13 cellular contexts compared by ENCODE assay signal in genomic region chr17:63647065-63647725, GRCh38. TPM values are rescaled to one million over a fixed set of nuclear protein-coding genes. Genes with fewer than 3 reads are reported as not detected.
DNase-seq lines count a peak whose midpoint lies in the region; FAIRE-seq and TF ChIP-seq lines count a peak whose summit lies in the region.
"Had no signal": no experiment of that assay in that cellular context is flagged by ENCODE, and none has a peak within 500 bp of the region (broad histone marks: within the 10 kb centered on the region; RNA-seq: fewer than 3 reads in every experiment).

No MANE protein-coding gene starts in this region.

- no peak overlapping the region for H3K9ac ChIP-seq in HUES48 (ENCODE audit: low read depth, low read length)

- H3K4me1 Mint-ChIP-seq in type B pancreatic cell (ENCODE audit: unreplicated experiment) = no peaks in the 10 kb centered on the region
- peaks cover 12% of the 10 kb centered on the region for H3K4me1 Mint-ChIP-seq in activated naive CD4-positive, alpha-beta T cell treated with anti-CD3 and anti-CD28 coated beads, Interleukin-2, amount 10 ng/mL, durations not matched to agents 7 days and 5 days

- CTCF ChIA-PET in activated naive CD4-positive, alpha-beta T cell treated with anti-CD3 and anti-CD28 coated beads, Interleukin-2, amount 10 ng/mL, durations not matched to agents 7 days and 5 days (lab: Charles Lee) = no interaction called here

- H3K9me3 ChIP-seq in HUES48 (ENCODE audit: control insufficient read depth, insufficient read depth, low read length) = no peaks in the 10 kb centered on the region
- H3K9me3 ChIP-seq: adrenal gland had no signal

- DNase-seq in AG20443 (ENCODE audit: low spot score) = peak; percentile 41
- peak; percentile 40 for DNase-seq in bronchial epithelial cell (ENCODE audit: low read depth)
- DNase-seq in myocyte (ENCODE audit: low read depth) = peak; percentile 64
- no peak for DNase-seq in type B pancreatic cell (ENCODE audit: extremely low spot score, unreplicated experiment)
- no peak for DNase-seq in activated naive CD4-positive, alpha-beta T cell treated with anti-CD3 and anti-CD28 coated beads, Interleukin-2, amount 10 ng/mL, durations not matched to agents 7 days and 5 days
- no peak for DNase-seq in DMS153 treated with DMSO at 0.1 percent for 48 hours (lab: John Stamatoyannopoulos, UW; ENCODE audit: unreplicated experiment)
- no peak for DNase-seq in activated naive CD4-positive, alpha-beta T cell treated with Interleukin-2 at 50 U/mL for 16 hours
- DNase-seq: adrenal gland; CD8-positive, alpha-beta memory T cell; NCI-H774; occipital lobe; T-cell had no signal

- H3K27ac Mint-ChIP-seq in type B pancreatic cell = no peak overlapping the region
- no peak overlapping the region for H3K27ac Mint-ChIP-seq in activated naive CD4-positive, alpha-beta T cell treated with anti-CD3 and anti-CD28 coated beads, Interleukin-2, amount 10 ng/mL, durations not matched to agents 7 days and 5 days

- H3K27me3 ChIP-seq in HUES48 (ENCODE audit: control insufficient read depth, insufficient read depth, low read length) (no peaks in the 10 kb centered on the region), bronchial epithelial cell (ENCODE audit: control insufficient read depth, insufficient read depth, low read length) (no peaks in the 10 kb centered on the region)
- H3K27me3 ChIP-seq: adrenal gland had no signal

- no peak for FAIRE-seq in bronchial epithelial cell (lab: Jason Lieb, UNC)

- H3K9me3 Mint-ChIP-seq in type B pancreatic cell = no peaks in the 10 kb centered on the region
- no peaks in the 10 kb centered on the region for H3K9me3 Mint-ChIP-seq in activated naive CD4-positive, alpha-beta T cell treated with anti-CD3 and anti-CD28 coated beads, Interleukin-2, amount 10 ng/mL, durations not matched to agents 7 days and 5 days
- H3K9me3 Mint-ChIP-seq: CD8-positive, alpha-beta memory T cell; T-cell had no signal

- TF ChIP-seq CTCF in bronchial epithelial cell (IDR thresholded peaks at IDR 0.05; ENCODE audit: insufficient read depth, low read length, severe bottlenecking) = no peak
- TF ChIP-seq CTCF in type B pancreatic cell (conservative IDR thresholded peaks at IDR 0.05) = no peak

- H3K27ac ChIP-seq in HUES48 (ENCODE audit: low read depth, low read length) = peak overlapping the region; percentile 78

- H3K4me3 Mint-ChIP-seq in type B pancreatic cell = no peak overlapping the region
- no peak overlapping the region for H3K4me3 Mint-ChIP-seq in activated naive CD4-positive, alpha-beta T cell treated with anti-CD3 and anti-CD28 coated beads, Interleukin-2, amount 10 ng/mL, durations not matched to agents 7 days and 5 days
- H3K4me3 Mint-ChIP-seq: CD8-positive, alpha-beta memory T cell; T-cell had no signal

- no peaks in the 10 kb centered on the region for H3K27me3 Mint-ChIP-seq in type B pancreatic cell
- H3K27me3 Mint-ChIP-seq in activated naive CD4-positive, alpha-beta T cell treated with anti-CD3 and anti-CD28 coated beads, Interleukin-2, amount 10 ng/mL, durations not matched to agents 7 days and 5 days = no peaks in the 10 kb centered on the region
- H3K27me3 Mint-ChIP-seq: CD8-positive, alpha-beta memory T cell; T-cell had no signal

- H3K36me3 ChIP-seq in HUES48 (ENCODE audit: control insufficient read depth, insufficient read depth, low read length) (peaks cover 12% of the 10 kb centered on the region), bronchial epithelial cell (ENCODE audit: control insufficient read depth, insufficient read depth, low read length) (no peaks in the 10 kb centered on the region)

- peaks cover 8% of the 10 kb centered on the region for H3K36me3 Mint-ChIP-seq in type B pancreatic cell
- peaks cover 36% of the 10 kb centered on the region for H3K36me3 Mint-ChIP-seq in activated naive CD4-positive, alpha-beta T cell treated with anti-CD3 and anti-CD28 coated beads, Interleukin-2, amount 10 ng/mL, durations not matched to agents 7 days and 5 days

- H3K4me1 ChIP-seq in HUES48 (ENCODE audit: control insufficient read depth, insufficient read depth, low read length) = peaks cover 17% of the 10 kb centered on the region
- H3K4me1 ChIP-seq: adrenal gland had no signal

- H3K4me3 ChIP-seq in HUES48 (ENCODE audit: low read depth, low read length) (no peak overlapping the region), bronchial epithelial cell (ENCODE audit: low read depth, low read length) (no peak overlapping the region)
- H3K4me3 ChIP-seq: adrenal gland had no signal

RNA-seq across cellular contexts. Expression of gene MAP3K3, which starts 25.0 kb away (rescaled TPM):
- 10.1 and 11.1 TPM in 2 replicates for total RNA-seq in bronchial epithelial cell
- total RNA-seq in myocyte = 14.5 and 16.4 TPM in 2 replicates
- polyA plus RNA-seq in myocyte (2012) = 22.0 TPM
- total RNA-seq in type B pancreatic cell (ENCODE audit: low replicate concordance) = 10.5 and 26.2 TPM in 2 replicates

RNA-seq across cellular contexts. Expression of gene TACO1, which starts 46.5 kb away (rescaled TPM):
- total RNA-seq in bronchial epithelial cell (11.5 and 11.6 TPM in 2 replicates), myocyte (17.2 and 21.7 TPM in 2 replicates), type B pancreatic cell (ENCODE audit: low replicate concordance) (22.3 and 24.4 TPM in 2 replicates)
- polyA plus RNA-seq in myocyte (2012) = 25.1 TPM

RNA-seq across cellular contexts. Expression of gene LIMD2, which starts 52.7 kb away (rescaled TPM):
- total RNA-seq in bronchial epithelial cell (0.53 and 0.90 TPM in 2 replicates), myocyte (3.0 and 4.3 TPM in 2 replicates), type B pancreatic cell (ENCODE audit: low replicate concordance) (16.1 and 65.1 TPM in 2 replicates)
- 5.9 TPM for polyA plus RNA-seq in myocyte (2012)

Comparison
In these comparisons a context has a peak if more than half of its experiments do, and no peak if none do; other contexts are left out.
1. DNase-seq: peak in AG20443 (single experiment), bronchial epithelial cell (single experiment) and myocyte (single experiment); none in type B pancreatic cell (single experiment), activated naive CD4-positive, alpha-beta T cell treated with anti-CD3 and anti-CD28 coated beads, Interleukin-2, amount 10 ng/mL, durations not matched to agents 7 days and 5 days (single experiment), DMS153 treated with DMSO at 0.1 percent for 48 hours (single experiment) and activated naive CD4-positive, alpha-beta T cell treated with Interleukin-2 at 50 U/mL for 16 hours (single experiment).